In genomic region chr15:100199711-100200286, GRCh38 we compare ENCODE assay signal across 19 cellular contexts.
"Had no signal": no experiment of that assay in that cellular context is flagged by ENCODE, and none has a peak within 500 bp of the region (broad histone marks: within the 10 kb centered on the region; RNA-seq: fewer than 3 reads in every experiment).

No MANE protein-coding gene starts in this region.

- ATAC-seq: activated CD4-positive, alpha-beta T cell treated with anti-CD3 and anti-CD28 coated beads for 36 hours had no signal

- H3K4me3 ChIP-seq: esophagus muscularis mucosa, mucosa of descending colon, prostate gland, testis, upper lobe of left lung had no signal

- H3K27ac ChIP-seq: esophagus muscularis mucosa, prostate gland, testis, upper lobe of left lung had no signal

- H3K27me3 ChIP-seq: esophagus muscularis mucosa, testis, upper lobe of left lung had no signal

- H3K4me1 ChIP-seq: prostate gland, testis, upper lobe of left lung had no signal

- DNase-seq: activated B cell treated with CpG ODN at 0.5 μM for 24 hours; activated CD4-positive, alpha-beta T cell treated with anti-CD3 and anti-CD28 coated beads for 36 hours; activated CD4-positive, alpha-beta T cell treated with anti-CD3 and anti-CD28 coated beads, Interleukin-2, amount 50 U/mL, for 4 hours; activated effector memory CD4-positive, alpha-beta T cell treated with anti-CD3 and anti-CD28 coated beads, Interleukin-2, amount 50 U/mL, for 16 hours; activated naive CD4-positive, alpha-beta T cell treated with anti-CD3 and anti-CD28 coated beads, Interleukin-2, amount 50 U/mL, for 16 hours; activated T-cell treated with anti-CD3 and anti-CD28 coated beads, Interleukin-2, amount 50 U/mL, for 48 hours; anterior cingulate cortex; dermis blood vessel endothelial cell; effector memory CD4-positive, alpha-beta T cell; hippocampal formation; stimulated activated CD4-positive, alpha-beta T cell treated with anti-CD3 and anti-CD28 coated beads, Interleukin-4, amount 100 ng/mL, for 1 hour; stimulated activated naive CD4-positive, alpha-beta T cell; T1000; testis had no signal

- H3K36me3 ChIP-seq: esophagus muscularis mucosa, prostate gland, upper lobe of left lung had no signal

- FAIRE-seq: frontal cortex had no signal

- H3K9me3 ChIP-seq: esophagus muscularis mucosa, mucosa of descending colon, prostate gland, testis, upper lobe of left lung had no signal
